ENCODE assay signal across 16 cellular contexts in the genomic region with DNA sequence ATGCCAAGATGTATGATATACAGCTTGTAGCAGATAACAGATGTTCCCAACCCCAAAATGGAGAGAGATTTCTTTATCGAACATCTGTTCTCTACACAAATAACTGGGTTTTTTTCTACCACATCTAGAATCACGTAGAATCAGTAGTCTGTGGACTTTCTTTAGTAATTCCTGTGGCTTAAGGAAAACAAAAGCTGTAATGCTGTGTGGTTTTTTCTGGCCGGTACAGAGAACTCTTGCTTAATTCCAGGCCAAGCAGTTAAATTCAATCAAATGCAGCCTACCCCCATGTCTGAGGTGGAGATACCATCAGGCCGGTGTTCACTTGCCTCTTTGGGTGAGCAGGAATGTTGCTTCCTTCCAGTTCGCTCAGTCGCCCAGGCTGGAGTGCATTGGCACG.
A peak's percentile ranks its signal among the peaks of the same experiment; 100 is the strongest.
DNase-seq lines count a peak whose midpoint lies in the region; ATAC-seq and TF ChIP-seq lines count a peak whose summit lies in the region.
"Had no signal": no experiment of that assay in that cellular context is flagged by ENCODE, and none has a peak within 500 bp of the region (broad histone marks: within the 10 kb centered on the region; RNA-seq: fewer than 3 reads in every experiment).

No MANE protein-coding gene starts in this region.

- no peak overlapping the region for H3K4me2 ChIP-seq in DND-41 (ENCODE audit: insufficient read depth, low read length)

- H3K79me2 ChIP-seq in DND-41 (ENCODE audit: insufficient read depth, low read length) = no peaks in the 10 kb centered on the region

- H3K9me3 ChIP-seq in DND-41 (ENCODE audit: insufficient read depth, low read length, severe bottlenecking) = no peaks in the 10 kb centered on the region
- no peaks in the 10 kb centered on the region for H3K9me3 ChIP-seq in SJCRH30 (replicated peaks)
- H3K9me3 ChIP-seq in prostate gland = no peaks in the 10 kb centered on the region
- no peaks in the 10 kb centered on the region for H3K9me3 ChIP-seq in tibial nerve
- no peaks in the 10 kb centered on the region for H3K9me3 ChIP-seq in testis
- H3K9me3 ChIP-seq: Peyer's patch had no signal

- intact Hi-C loops in prostate gland (cut with DNase I) (no loop called here), testis (cut with DNase I; ENCODE audit: low total_unique reads) (no loop called here)

- H3K36me3 ChIP-seq in DND-41 (ENCODE audit: insufficient read depth, low read length) (no peaks in the 10 kb centered on the region), SJCRH30 (no peaks in the 10 kb centered on the region), prostate gland (no peaks in the 10 kb centered on the region), tibial nerve (no peaks in the 10 kb centered on the region), testis (ENCODE audit: low read depth, missing control alignments) (no peaks in the 10 kb centered on the region)
- H3K36me3 ChIP-seq: Peyer's patch had no signal

- H3K4me3 ChIP-seq in DND-41 (ENCODE audit: low read depth in 1 of 2, low read length in 2 of 2) = no peak overlapping the region
- H3K4me3 ChIP-seq in SJCRH30 = no peak overlapping the region
- no peak overlapping the region for H3K4me3 ChIP-seq in fibroblast of mammary gland (ENCODE audit: control insufficient read depth, low read depth, low read length)
- H3K4me3 ChIP-seq in prostate gland = no peak overlapping the region
- no peak overlapping the region for H3K4me3 ChIP-seq in tibial nerve
- H3K4me3 ChIP-seq in testis = no peak overlapping the region
- H3K4me3 ChIP-seq: Peyer's patch had no signal

- H3K27ac ChIP-seq in DND-41 (ENCODE audit: low read length) (no peak overlapping the region), SJCRH30 (peak overlapping the region; percentile 48), prostate gland (no peak overlapping the region), tibial nerve (peak overlapping the region in 1 of 4 donors; percentile 53), testis (no peak overlapping the region)
- H3K27ac ChIP-seq: Peyer's patch had no signal

- H3K4me1 ChIP-seq in DND-41 (ENCODE audit: insufficient read depth, low read length) (no peaks in the 10 kb centered on the region), SJCRH30 (peaks cover 41% of the 10 kb centered on the region), prostate gland (replicated peaks) (no peaks in the 10 kb centered on the region), tibial nerve (no peaks in the 10 kb centered on the region), testis (no peaks in the 10 kb centered on the region)
- H3K4me1 ChIP-seq: Peyer's patch had no signal

- 51% methylated on average over 7 of the region's 7 CpGs for WGBS in prostate gland
- WGBS in tibial nerve, 2 donors = 72 to 77% methylated on average over 7 of the region's 7 CpGs
- 53 to 54% methylated on average over 6 to 7 of the region's 7 CpGs for WGBS in testis, 2 donors

- DNase-seq in DND-41 (no peak), SJCRH30 (peak; percentile 62 to 83), fibroblast of mammary gland (ENCODE audit: low read depth) (peak; percentile 16), prostate gland (ENCODE audit: low spot score) (peak; percentile 33), tibial nerve (ENCODE audit: low spot score in 2 of 2) (no peak), testis (no peak), activated gamma-delta T cell (lab: John Stamatoyannopoulos, UW) (no peak)
- DNase-seq: activated CD4-positive, alpha-beta T cell treated with anti-CD3 and anti-CD28 coated beads, Interleukin-2, amount 50 U/mL, for 4 hours; activated T-cell treated with anti-CD3 and anti-CD28 coated beads, Interleukin-2, amount 50 U/mL, for 24 hours; central memory CD4-positive, alpha-beta T cell; endodermal cell; NCI-H2107; NCI-H774; nephron progenitor cell; Peyer's patch had no signal

- ATAC-seq in DND-41 (ENCODE audit: insufficient read depth, low read depth) (no peak), HG02571 (IDR thresholded peaks at IDR 0.05; ENCODE audit: unreplicated experiment) (no peak)

- H3K27me3 ChIP-seq in DND-41 (ENCODE audit: insufficient read depth, low read length, poor library complexity) (no peaks in the 10 kb centered on the region), SJCRH30 (no peaks in the 10 kb centered on the region), prostate gland (replicated peaks; ENCODE audit: insufficient read depth) (no peaks in the 10 kb centered on the region), tibial nerve (no peaks in the 10 kb centered on the region), testis (no peaks in the 10 kb centered on the region)
- H3K27me3 ChIP-seq: Peyer's patch had no signal

- H4K20me1 ChIP-seq in DND-41 (ENCODE audit: insufficient read depth, low read length) = no peaks in the 10 kb centered on the region

- no peak for TF ChIP-seq EP300 in tibial nerve (IDR thresholded peaks at IDR 0.05)

- TF ChIP-seq CTCF in DND-41 (IDR thresholded peaks at IDR 0.05; ENCODE audit: borderline replicate concordance, extremely low read depth, low read length, poor library complexity, severe bottlenecking) (no peak), fibroblast of mammary gland (conservative IDR thresholded peaks at IDR 0.05; ENCODE audit: control insufficient read depth, insufficient read depth, low read depth, low read length) (no peak), prostate gland (IDR thresholded peaks at IDR 0.05) (no peak), tibial nerve (IDR thresholded peaks at IDR 0.05) (no peak), testis (IDR thresholded peaks at IDR 0.05) (no peak)

- H3K9ac ChIP-seq in DND-41 (ENCODE audit: low read depth, low read length) = no peak overlapping the region

- 0 out of 2 replicates have a peak overlapping the region, but pooled peaks have one; percentile 5 for H2AFZ ChIP-seq in DND-41 (ENCODE audit: low read depth, low read length)

- TF ChIP-seq POLR2A in prostate gland (IDR thresholded peaks at IDR 0.05) = no peak
- no peak for TF ChIP-seq POLR2A in tibial nerve (IDR thresholded peaks at IDR 0.05)
- no peak for TF ChIP-seq POLR2A in testis (IDR thresholded peaks at IDR 0.05)

Comparison
In these comparisons a context has a peak if more than half of its experiments do, and no peak if none do; other contexts are left out.
1. DNase-seq: peak in SJCRH30 (2 of 2), fibroblast of mammary gland (single experiment) and prostate gland (single experiment); none in DND-41 (single experiment), tibial nerve (0 of 2), testis (single experiment) and activated gamma-delta T cell (single experiment).